Comparison of ENCODE assay signal across 27 cellular contexts in the genomic region with DNA sequence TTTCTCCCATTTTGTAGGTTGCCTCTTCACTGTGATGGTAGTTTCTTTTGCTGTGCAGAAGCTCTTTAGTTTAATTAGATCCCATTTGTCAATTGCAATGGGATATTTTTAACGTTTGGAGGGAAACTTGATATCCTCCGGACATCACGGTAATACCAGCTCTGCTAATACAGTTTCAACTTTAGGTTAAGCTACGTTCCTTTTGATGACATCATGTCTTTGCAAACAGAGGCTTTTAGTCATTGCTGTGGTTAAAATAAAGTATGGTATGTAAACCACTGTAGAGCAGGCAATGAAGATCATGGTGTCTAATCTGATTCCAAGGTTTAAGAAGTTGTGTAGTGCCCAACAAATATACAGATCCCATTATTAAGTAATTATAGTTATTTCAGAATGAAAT.
DNase-seq lines count a peak whose midpoint lies in the region; ATAC-seq and TF ChIP-seq lines count a peak whose summit lies in the region.
"Had no signal": no experiment of that assay in that cellular context is flagged by ENCODE, and none has a peak within 500 bp of the region (broad histone marks: within the 10 kb centered on the region; RNA-seq: fewer than 3 reads in every experiment).

No MANE protein-coding gene starts in this region.

- no peaks in the 10 kb centered on the region for H4K20me1 ChIP-seq in IMR-90 (ENCODE audit: insufficient read depth, low read length)

- H3K4me3 Mint-ChIP-seq in activated T-cell treated with anti-CD3 and anti-CD28 coated beads, Interleukin-2, amount 50 U/mL, for 24 hours, result no peak overlapping the region
- H3K4me3 Mint-ChIP-seq: activated CD8-positive, alpha-beta T cell treated with anti-CD3 and anti-CD28 coated beads for 36 hours; activated naive CD4-positive, alpha-beta T cell treated with anti-CD3 and anti-CD28 coated beads, Interleukin-2, amount 50 U/mL, for 24 hours; neural crest cell had no signal

- in situ Hi-C loops in IMR-90 (cut with MboI; ENCODE audit: low sequenced_read_pairs), result no loop called here

- H3K27ac Mint-ChIP-seq in activated T-cell treated with anti-CD3 and anti-CD28 coated beads, Interleukin-2, amount 50 U/mL, for 24 hours, result no peak overlapping the region
- H3K27ac Mint-ChIP-seq: activated CD8-positive, alpha-beta T cell treated with anti-CD3 and anti-CD28 coated beads for 36 hours; activated naive CD4-positive, alpha-beta T cell treated with anti-CD3 and anti-CD28 coated beads, Interleukin-2, amount 50 U/mL, for 24 hours had no signal

- H2BK15ac ChIP-seq in IMR-90 (ENCODE audit: low read depth, low read length), result no peak overlapping the region

- intact Hi-C loops in IMR-90 (cut with micrococcal nuclease), result no loop called here

- H3K9me1 ChIP-seq in IMR-90 (ENCODE audit: insufficient read depth, low read length), result no peaks in the 10 kb centered on the region

- no peaks in the 10 kb centered on the region for H3K9me3 Mint-ChIP-seq in activated T-cell treated with anti-CD3 and anti-CD28 coated beads, Interleukin-2, amount 50 U/mL, for 24 hours
- H3K9me3 Mint-ChIP-seq: activated naive CD4-positive, alpha-beta T cell treated with anti-CD3 and anti-CD28 coated beads, Interleukin-2, amount 50 U/mL, for 24 hours had no signal

- dilution Hi-C loops in IMR-90 (cut with HindIII; ENCODE audit: low sequenced_read_pairs, unreplicated experiment), result no loop called here

- DNase-seq in ELR (ENCODE audit: low read depth) (peak; percentile 30), IMR-90 (peak; percentile 56), RWPE2 (ENCODE audit: low spot score) (no peak), iris pigment epithelial cell (ENCODE audit: low read depth) (peak; percentile 16), DMS 273 treated with DMSO at 0.1 percent for 48 hours (lab: John Stamatoyannopoulos, UW) (no peak), GM03348 (ENCODE audit: low spot score) (no peak)
- DNase-seq in activated T-cell treated with anti-CD3 and anti-CD28 coated beads, Interleukin-2, amount 50 U/mL, for 24 hours, result no peak
- no peak for DNase-seq in stimulated activated CD4-positive, alpha-beta T cell treated with anti-CD3 and anti-CD28 coated beads, Interleukin-4, amount 100 ng/mL, for 1 hour
- DNase-seq: activated CD8-positive, alpha-beta T cell treated with anti-CD3 and anti-CD28 coated beads for 36 hours; amniotic stem cell; C1 segment of cervical spinal cord; Caco-2; DMS79; left ventricle myocardium inferior; mesendoderm; NCI-H1436 treated with DMSO at 0.1 percent for 48 hours; NCI-H2171; NK-92 treated with Interleukin-12 subunit alpha and Interleukin-12 subunit beta, amount 100 ng/mL, for 24 hours; pancreas; SIG-M5; stimulated activated naive CD4-positive, alpha-beta T cell treated with Interleukin-2 at 50 U/mL for 16 hours; upper lobe of right lung had no signal

- H4K8ac ChIP-seq in IMR-90 (ENCODE audit: low read depth in 2 of 2, low read length in 2 of 2), result no peak overlapping the region

- H3K79me1 ChIP-seq in IMR-90 (ENCODE audit: low read depth in 1 of 2, low read length in 2 of 2), result no peaks in the 10 kb centered on the region

- no peaks in the 10 kb centered on the region for H3K36me3 Mint-ChIP-seq in activated T-cell treated with anti-CD3 and anti-CD28 coated beads, Interleukin-2, amount 50 U/mL, for 24 hours (ENCODE audit: low read depth)
- H3K36me3 Mint-ChIP-seq: activated naive CD4-positive, alpha-beta T cell treated with anti-CD3 and anti-CD28 coated beads, Interleukin-2, amount 50 U/mL, for 24 hours had no signal

- no peak overlapping the region for H4K91ac ChIP-seq in IMR-90 (ENCODE audit: insufficient read depth, low read depth, low read length)

- H2BK20ac ChIP-seq in IMR-90 (ENCODE audit: low read depth, low read length), result no peak overlapping the region

- no peak overlapping the region for H3K18ac ChIP-seq in IMR-90 (ENCODE audit: low read depth, low read length)

- ATAC-seq in IMR-90 (ENCODE audit: low read depth) (no peak), RWPE2 (ENCODE audit: low read depth) (peak; percentile 72)
- ATAC-seq: activated CD8-positive, alpha-beta T cell treated with anti-CD3 and anti-CD28 coated beads for 36 hours; pancreas; upper lobe of right lung had no signal

- H3K56ac ChIP-seq in IMR-90 (ENCODE audit: extremely low read depth, insufficient read depth, low read length), result no peak overlapping the region

- H3K23ac ChIP-seq in IMR-90 (ENCODE audit: low read depth, low read length), result no peak overlapping the region

- no peak overlapping the region for H3K14ac ChIP-seq in IMR-90 (replicated peaks; ENCODE audit: low read depth, low read length)

- no peak overlapping the region for H2AK9ac ChIP-seq in IMR-90 (replicated peaks; ENCODE audit: low read depth, low read length, poor library complexity)

- TF ChIP-seq CTCF in IMR-90 (conservative IDR thresholded peaks at IDR 0.05; ENCODE audit: low read depth, low read length), result no peak
- no peak for TF ChIP-seq CTCF in RWPE2 (IDR thresholded peaks at IDR 0.05; ENCODE audit: poor library complexity, severe bottlenecking)

- H3K9ac ChIP-seq in IMR-90 (ENCODE audit: low read depth, low read length), result no peak overlapping the region

- H2BK5ac ChIP-seq in IMR-90 (ENCODE audit: low read depth, low read length, poor library complexity, severe bottlenecking), result no peak overlapping the region

- H2BK120ac ChIP-seq in IMR-90 (ENCODE audit: low read depth, low read length), result no peak overlapping the region

- H3K27ac ChIP-seq in IMR-90 (ENCODE audit: insufficient read depth, low read length) (no peak overlapping the region), RWPE2 (ENCODE audit: poor library complexity, severe bottlenecking) (no peak overlapping the region)
- H3K27ac ChIP-seq: left ventricle myocardium inferior, pancreas, PC-9, skin epidermis, suprapubic skin, upper lobe of right lung had no signal

- H2AFZ ChIP-seq in IMR-90 (replicated peaks; ENCODE audit: low read length, poor library complexity), result no peak overlapping the region
- H2AFZ ChIP-seq: PC-9 had no signal

- no CpG with 5 or more reads among the region's 4 CpGs for WGBS in IMR-90 (ENCODE audit: extremely low coverage in 2 of 2, insufficient read length in 1 of 2), 2 experiments

- CTCF ChIA-PET in IMR-90 (lab: Yijun Ruan, JAX), result no interaction called here

- H4K5ac ChIP-seq in IMR-90 (ENCODE audit: low read depth, low read length), result no peak overlapping the region

- no peak overlapping the region for H3K4ac ChIP-seq in IMR-90 (ENCODE audit: low read depth, low read length)

- no peak for TF ChIP-seq RAD21 in IMR-90 (IDR thresholded peaks at IDR 0.05; ENCODE audit: low read length)

- no TSS peak for BruUV-seq in IMR-90 (replicated peaks; lab: Mats Ljungman, UMichigan)

- H3K4me1 ChIP-seq in IMR-90 (ENCODE audit: control insufficient read depth, insufficient read depth, low read length), result no peaks in the 10 kb centered on the region
- H3K4me1 ChIP-seq in RWPE2 (ENCODE audit: insufficient read depth, poor library complexity, severe bottlenecking), result no peaks in the 10 kb centered on the region
- H3K4me1 ChIP-seq: Caco-2, left ventricle myocardium inferior, pancreas, suprapubic skin, upper lobe of right lung had no signal

- TF ChIP-seq POLR2A in IMR-90 (IDR thresholded peaks at IDR 0.05; ENCODE audit: low read depth, low read length), result no peak

- no peak overlapping the region for H3K4me3 ChIP-seq in IMR-90 (ENCODE audit: insufficient read depth, low read depth, low read length)
- H3K4me3 ChIP-seq in RWPE2 (ENCODE audit: severe bottlenecking), result no peak overlapping the region
- H3K4me3 ChIP-seq: left ventricle myocardium inferior, pancreas, PC-9, skin epidermis, suprapubic skin, upper lobe of right lung had no signal

- H3K27me3 Mint-ChIP-seq in activated T-cell treated with anti-CD3 and anti-CD28 coated beads, Interleukin-2, amount 50 U/mL, for 24 hours, result peaks cover 9% of the 10 kb centered on the region

- H3K36me3 ChIP-seq in IMR-90 (ENCODE audit: control insufficient read depth, insufficient read depth, low read length), result no peaks in the 10 kb centered on the region
- no peaks in the 10 kb centered on the region for H3K36me3 ChIP-seq in RWPE2 (ENCODE audit: low read depth)
- H3K36me3 ChIP-seq: left ventricle myocardium inferior, pancreas, suprapubic skin, upper lobe of right lung had no signal

- 0 out of 2 replicates have a peak, but pooled peaks cover 1% of the 10 kb centered on the region for H3K9me3 ChIP-seq in IMR-90 (ENCODE audit: control insufficient read depth, insufficient read depth, low read length)
- H3K9me3 ChIP-seq in RWPE2 (ENCODE audit: severe bottlenecking), result no peaks in the 10 kb centered on the region
- H3K9me3 ChIP-seq: Caco-2, pancreas, suprapubic skin, upper lobe of right lung had no signal

- H3K4me2 ChIP-seq in IMR-90 (ENCODE audit: low read depth, low read length), result no peak overlapping the region
- H3K4me2 ChIP-seq: PC-9 had no signal

- no peak overlapping the region for H2AK5ac ChIP-seq in IMR-90 (ENCODE audit: low read depth, low read length)

- H3K27me3 ChIP-seq in IMR-90 (ENCODE audit: control insufficient read depth, insufficient read depth, low read length) (no peaks in the 10 kb centered on the region; the same call in 1 of the 2 replicates), RWPE2 (ENCODE audit: insufficient read depth, poor library complexity, severe bottlenecking) (peaks cover 5% of the 10 kb centered on the region)
- H3K27me3 ChIP-seq: pancreas, upper lobe of right lung had no signal

- POLR2A ChIA-PET in IMR-90 (lab: Charles Lee; ENCODE audit: unreplicated experiment), result no interaction called here

- no peaks in the 10 kb centered on the region for H3K4me1 Mint-ChIP-seq in activated T-cell treated with anti-CD3 and anti-CD28 coated beads, Interleukin-2, amount 50 U/mL, for 24 hours (ENCODE audit: low read depth)
- H3K4me1 Mint-ChIP-seq: activated naive CD4-positive, alpha-beta T cell treated with anti-CD3 and anti-CD28 coated beads, Interleukin-2, amount 50 U/mL, for 24 hours; neural crest cell had no signal

TF ChIP-seq in IMR-90, 13 proteins besides CTCF, POLR2A, EP300 and RAD21 (continues in another document):
- no peak for TF ChIP-seq NFE2L2 (IDR thresholded peaks at IDR 0.05; ENCODE audit: low read depth, low read length)
- TF ChIP-seq MAFK (IDR thresholded peaks at IDR 0.05; ENCODE audit: low read depth, low read length), result no peak
- TF ChIP-seq CHD1 (IDR thresholded peaks at IDR 0.05; ENCODE audit: low read depth, low read length), result no peak
- TF ChIP-seq MAZ (IDR thresholded peaks at IDR 0.05; ENCODE audit: borderline replicate concordance, low read depth, low read length), result no peak
- no peak for TF ChIP-seq CEBPB (IDR thresholded peaks at IDR 0.05; ENCODE audit: low read depth, low read length)
- no peak for TF ChIP-seq RFX5 (IDR thresholded peaks at IDR 0.05; ENCODE audit: low read depth, low read length)
- TF ChIP-seq, protein P1, sequence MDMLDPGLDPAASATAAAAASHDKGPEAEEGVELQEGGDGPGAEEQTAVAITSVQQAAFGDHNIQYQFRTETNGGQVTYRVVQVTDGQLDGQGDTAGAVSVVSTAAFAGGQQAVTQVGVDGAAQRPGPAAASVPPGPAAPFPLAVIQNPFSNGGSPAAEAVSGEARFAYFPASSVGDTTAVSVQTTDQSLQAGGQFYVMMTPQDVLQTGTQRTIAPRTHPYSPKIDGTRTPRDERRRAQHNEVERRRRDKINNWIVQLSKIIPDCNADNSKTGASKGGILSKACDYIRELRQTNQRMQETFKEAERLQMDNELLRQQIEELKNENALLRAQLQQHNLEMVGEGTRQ (IDR thresholded peaks at IDR 0.05; ENCODE audit: low read depth, low read length), result no peak
- no peak for TF ChIP-seq FOS (IDR thresholded peaks at IDR 0.05; ENCODE audit: low read depth, low read length)

Comparison
In these comparisons a context has a peak if more than half of its experiments do, and no peak if none do; other contexts are left out.
1. DNase-seq: peak in ELR (single experiment), IMR-90 (single experiment) and iris pigment epithelial cell (single experiment); none in RWPE2 (single experiment), DMS 273 treated with DMSO at 0.1 percent for 48 hours (single experiment), activated T-cell treated with anti-CD3 and anti-CD28 coated beads, Interleukin-2, amount 50 U/mL, for 24 hours (single experiment), stimulated activated CD4-positive, alpha-beta T cell treated with anti-CD3 and anti-CD28 coated beads, Interleukin-4, amount 100 ng/mL, for 1 hour (single experiment) and GM03348 (single experiment).